In the genomic region with DNA sequence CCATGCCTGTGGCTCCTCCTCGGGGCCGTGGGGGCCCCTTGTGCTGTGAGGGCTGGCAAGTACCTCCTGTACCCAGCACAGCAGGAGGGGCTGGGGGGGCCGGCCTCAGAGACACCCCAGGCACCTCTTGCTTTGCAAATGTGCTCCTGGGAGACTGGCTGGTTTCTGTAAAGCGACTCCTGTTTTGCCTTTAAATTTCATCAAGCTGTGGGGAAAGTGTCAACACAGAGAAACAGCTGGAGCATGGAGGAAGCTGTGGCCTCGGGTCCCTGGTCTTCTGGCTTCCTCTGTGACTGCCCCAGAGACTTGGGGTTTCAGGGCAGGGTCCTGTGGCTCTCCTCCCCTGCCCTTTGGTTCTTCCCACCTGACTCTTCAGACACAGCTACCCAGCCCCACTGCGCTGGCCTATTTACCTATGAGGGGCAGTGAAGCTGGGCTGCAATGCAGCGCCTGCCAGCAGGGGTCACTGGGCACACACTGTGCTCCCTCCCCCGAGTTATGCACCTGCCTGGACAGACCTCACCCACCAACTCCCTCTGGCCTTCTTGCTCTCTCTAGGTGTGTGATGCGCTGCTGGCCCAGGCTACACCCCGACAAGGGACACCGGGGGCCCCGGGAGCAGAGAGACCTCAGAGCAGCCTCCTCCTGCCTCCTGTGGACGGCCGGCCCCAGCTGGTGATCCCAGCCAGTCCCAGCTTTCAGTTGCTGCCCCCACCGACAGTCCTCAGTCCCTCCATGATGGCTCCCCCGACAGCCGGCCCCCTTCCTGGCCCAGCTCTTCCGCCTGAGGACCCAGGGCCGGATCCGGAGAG, we compare ENCODE assay signal across 11 cellular contexts. TPM values are rescaled to one million over a fixed set of nuclear protein-coding genes. Genes with fewer than 3 reads are reported as not detected.
DNase-seq lines count a peak whose midpoint lies in the region; ATAC-seq and TF ChIP-seq lines count a peak whose summit lies in the region.
"Had no signal": no experiment of that assay in that cellular context is flagged by ENCODE, and none has a peak within 500 bp of the region (broad histone marks: within the 10 kb centered on the region; RNA-seq: fewer than 3 reads in every experiment).

No MANE protein-coding gene starts in this region.

- H4K20me1 ChIP-seq in SK-N-SH (ENCODE audit: insufficient read depth) (no peaks in the 10 kb centered on the region), Loucy (ENCODE audit: insufficient read depth, low read length, poor library complexity, severe bottlenecking) (no peaks in the 10 kb centered on the region), osteoblast (ENCODE audit: insufficient read depth, low read length) (no peaks in the 10 kb centered on the region)

- no peaks in the 10 kb centered on the region for H3K9me3 ChIP-seq in SK-N-SH
- H3K9me3 ChIP-seq in Loucy (ENCODE audit: insufficient read depth, low read depth, low read length) = peaks cover 2% of the 10 kb centered on the region; the same call in 1 of the 2 replicates
- no peaks in the 10 kb centered on the region for H3K9me3 ChIP-seq in osteoblast (ENCODE audit: low read depth, low read length)

- H3K9me2 ChIP-seq in SK-N-SH = no peaks in the 10 kb centered on the region
- no peaks in the 10 kb centered on the region for H3K9me2 ChIP-seq in Loucy (replicated peaks; ENCODE audit: low read depth, low read length)

- H3K79me2 ChIP-seq in SK-N-SH (ENCODE audit: insufficient read depth) (no peaks in the 10 kb centered on the region), Loucy (ENCODE audit: insufficient read depth, low read length) (no peaks in the 10 kb centered on the region), osteoblast (ENCODE audit: insufficient read depth, low read length) (no peaks in the 10 kb centered on the region)

- WGBS in SK-N-SH (ENCODE audit: low lambda C conversion rate) = 81% methylated on average over 6 of the region's 20 CpGs

- no peak for TF ChIP-seq RAD21 in SK-N-SH (IDR thresholded peaks at IDR 0.05; ENCODE audit: low read length)

- POLR2A ChIA-PET in SK-N-SH (lab: Yijun Ruan, JAX) = no interaction called here

- no peak for TF ChIP-seq EP300 in SK-N-SH (IDR thresholded peaks at IDR 0.05; ENCODE audit: borderline replicate concordance in 1 of 2, low read depth in 1 of 2, low read length in 1 of 2)

- H3K9ac ChIP-seq in SK-N-SH (no peak overlapping the region), Loucy (ENCODE audit: low read depth, low read length, poor library complexity, severe bottlenecking) (no peak overlapping the region)

- H3K36me3 ChIP-seq in SK-N-SH (replicated peaks in 1 of 2; ENCODE audit: control insufficient read depth in 1 of 2, insufficient read depth in 2 of 2, low read length in 1 of 2) (no peaks in the 10 kb centered on the region), Loucy (ENCODE audit: insufficient read depth, low read length) (no peaks in the 10 kb centered on the region), osteoblast (ENCODE audit: insufficient read depth, low read length) (no peaks in the 10 kb centered on the region)

- DNase-seq in SK-N-SH (no peak), choroid plexus epithelial cell (ENCODE audit: low read depth) (peak; percentile 28), osteoblast (ENCODE audit: insufficient read length, low spot score, missing footprints) (peak; percentile 93), NCI-H2196 (lab: John Stamatoyannopoulos, UW; ENCODE audit: unreplicated experiment) (no peak), COLO829 (ENCODE audit: low spot score) (no peak)
- DNase-seq in effector CD8-positive, alpha-beta T cell (lab: John Stamatoyannopoulos, UW) = no peak
- DNase-seq: activated CD8-positive, alpha-beta memory T cell treated with anti-CD3 and anti-CD28 coated beads for 24 hours; central memory CD4-positive, alpha-beta T cell; immature natural killer cell had no signal

- H2AFZ ChIP-seq in SK-N-SH (ENCODE audit: low read depth) (no peak overlapping the region), Loucy (ENCODE audit: low read length) (no peak overlapping the region), osteoblast (ENCODE audit: low read length) (no peak overlapping the region)

- no peak overlapping the region for H3K27ac ChIP-seq in SK-N-SH (ENCODE audit: low read depth in 2 of 2, low read length in 1 of 2)
- H3K27ac ChIP-seq in osteoblast (ENCODE audit: low read depth, low read length) = no peak overlapping the region

- TF ChIP-seq CTCF in SK-N-SH (IDR thresholded peaks at IDR 0.05) = peak; percentile 35; the same call in 1 of the 2 replicates
- peak; percentile 45 for TF ChIP-seq CTCF in Loucy (conservative IDR thresholded peaks at IDR 0.05; ENCODE audit: low read length)
- peak; percentile 64 for TF ChIP-seq CTCF in choroid plexus epithelial cell (conservative IDR thresholded peaks at IDR 0.05; ENCODE audit: low read depth, low read length)
- peak; percentile 35 for TF ChIP-seq CTCF in osteoblast (IDR thresholded peaks at IDR 0.05; ENCODE audit: extremely low read depth, low read depth, low read length)

- H3K27me3 ChIP-seq in SK-N-SH (ENCODE audit: insufficient read depth) = peaks cover 11% of the 10 kb centered on the region
- no peaks in the 10 kb centered on the region for H3K27me3 ChIP-seq in Loucy (ENCODE audit: insufficient read depth, low read length, poor library complexity, severe bottlenecking)
- peaks cover 29% of the 10 kb centered on the region for H3K27me3 ChIP-seq in osteoblast (ENCODE audit: insufficient read depth, low read length)

- CTCF ChIA-PET in SK-N-SH (lab: Yijun Ruan, JAX) = interaction anchor here (1.2 to 3.5 kb wide), 7 partner anchors 10 to 117 kb away, joined by 3 to 13 read pairs (median 7); no protein-coding TSS in a partner anchor

- H3K4me2 ChIP-seq in SK-N-SH (no peak overlapping the region), Loucy (ENCODE audit: low read depth, low read length, poor library complexity, severe bottlenecking) (no peak overlapping the region), osteoblast (ENCODE audit: insufficient read depth, low read length) (no peak overlapping the region)

- H3K4me3 ChIP-seq in SK-N-SH (ENCODE audit: low read depth in 2 of 2, low read length in 1 of 2) (no peak overlapping the region), Loucy (ENCODE audit: low read length, poor library complexity, severe bottlenecking) (no peak overlapping the region), choroid plexus epithelial cell (ENCODE audit: low read depth, low read length) (no peak overlapping the region), osteoblast (ENCODE audit: insufficient read depth, low read length) (no peak overlapping the region)

- H3F3A ChIP-seq in SK-N-SH (replicated peaks; ENCODE audit: insufficient read depth) (no peaks in the 10 kb centered on the region), Loucy (ENCODE audit: low read depth) (no peaks in the 10 kb centered on the region)

- H3K4me1 ChIP-seq in SK-N-SH (ENCODE audit: control insufficient read depth in 1 of 2, insufficient read depth in 2 of 2, low read depth in 1 of 2, low read length in 1 of 2) (peaks cover 0 to 3% of the 10 kb centered on the region in 2 experiments; a peak in 1 of 4 replicates), Loucy (ENCODE audit: insufficient read depth, low read length, poor library complexity, severe bottlenecking) (no peaks in the 10 kb centered on the region), osteoblast (ENCODE audit: insufficient read depth, low read length) (no peaks in the 10 kb centered on the region)

- ATAC-seq in SK-N-SH treated with all-trans-retinoic acid at 6 μM for 48 hours = no peak

TF ChIP-seq in SK-N-SH, 30 proteins besides CTCF, POLR2A, EP300 and RAD21 (continues in another document):
- no peak for TF ChIP-seq SIN3A (IDR thresholded peaks at IDR 0.05; ENCODE audit: borderline replicate concordance, low read depth, low read length)
- TF ChIP-seq ELF1 (IDR thresholded peaks at IDR 0.05) = no peak

TF ChIP-seq in SK-N-SH treated with all-trans-retinoic acid at 6 μM for 48 hours, 23 proteins besides CTCF, POLR2A, EP300 and RAD21 (continues in another document):
- no peak for TF ChIP-seq BACH2 (CRISPR knock-in tag; IDR thresholded peaks at IDR 0.05; ENCODE audit: borderline replicate concordance)
- no peak for TF ChIP-seq GLIS3 (CRISPR knock-in tag; IDR thresholded peaks at IDR 0.05)
- TF ChIP-seq CSRNP3 (CRISPR knock-in tag; IDR thresholded peaks at IDR 0.05) = no peak
- TF ChIP-seq SNAI2 (CRISPR knock-in tag; IDR thresholded peaks at IDR 0.05) = no peak
- TF ChIP-seq OSR1 (CRISPR knock-in tag; IDR thresholded peaks at IDR 0.05) = no peak
- TF ChIP-seq TCF4 (CRISPR knock-in tag; IDR thresholded peaks at IDR 0.05; ENCODE audit: borderline replicate concordance) = no peak
- TF ChIP-seq PPARA (CRISPR knock-in tag; IDR thresholded peaks at IDR 0.05; ENCODE audit: borderline replicate concordance) = no peak
- TF ChIP-seq ISL1 (CRISPR knock-in tag; IDR thresholded peaks at IDR 0.05) = no peak

RNA-seq across cellular contexts. Expression of gene PEX10, which starts 17.6 kb away (rescaled TPM):
- polyA plus RNA-seq in SK-N-SH (2012; rRNA removed) = 25.7 and 28.6 TPM in 2 replicates
- 15.1 and 21.5 TPM in 2 replicates for polyA plus RNA-seq in SK-N-SH (2012; cell fraction: cytosol; rRNA removed)
- 36.3 and 37.8 TPM in 2 replicates for polyA plus RNA-seq in SK-N-SH (2012; cell fraction: nucleus; rRNA removed)
- total RNA-seq in osteoblast = 33.9 and 34.7 TPM in 2 replicates

RNA-seq across cellular contexts. Expression of gene RER1, which starts 38.3 kb away (rescaled TPM):
- polyA plus RNA-seq in SK-N-SH (2012; rRNA removed) = 181 and 189 TPM in 2 replicates
- 176 and 236 TPM in 2 replicates for polyA plus RNA-seq in SK-N-SH (2012; cell fraction: cytosol; rRNA removed)
- 214 and 301 TPM in 2 replicates for polyA plus RNA-seq in SK-N-SH (2012; cell fraction: nucleus; rRNA removed)
- 77.8 and 95.2 TPM in 2 replicates for total RNA-seq in osteoblast

RNA-seq across cellular contexts. Expression of gene MORN1, which starts 38.6 kb away (rescaled TPM):
- 13.7 and 16.3 TPM in 2 replicates for polyA plus RNA-seq in SK-N-SH (2012; rRNA removed)
- 9.6 and 10.3 TPM in 2 replicates for polyA plus RNA-seq in SK-N-SH (2012; cell fraction: cytosol; rRNA removed)
- 35.5 and 38.1 TPM in 2 replicates for polyA plus RNA-seq in SK-N-SH (2012; cell fraction: nucleus; rRNA removed)
- total RNA-seq in osteoblast = 12.4 and 13.4 TPM in 2 replicates

RNA-seq across cellular contexts. Expression of gene PLCH2, which starts 46.1 kb away (rescaled TPM):
- 0.08 and 0.18 TPM in 2 replicates for polyA plus RNA-seq in SK-N-SH (2012; rRNA removed)
- polyA plus RNA-seq in SK-N-SH (2012; cell fraction: cytosol; rRNA removed) = 0.06 and 0.16 TPM in 2 replicates
- polyA plus RNA-seq in SK-N-SH (2012; cell fraction: nucleus; rRNA removed) = 0.68 and 0.74 TPM in 2 replicates
- under 0.01 TPM in 1 of 2 replicates, not detected in the other for total RNA-seq in osteoblast

Comparison
In these comparisons a context has a peak if more than half of its experiments do, and no peak if none do; other contexts are left out.
1. DNase-seq: peak in choroid plexus epithelial cell (single experiment) and osteoblast (single experiment); none in SK-N-SH (single experiment), effector CD8-positive, alpha-beta T cell (single experiment), NCI-H2196 (single experiment) and COLO829 (single experiment).
2. Peak in every context shown above with its lines, with median percentiles within 50 percentile points of each other: CTCF ChIP-seq.